Comparison of ENCODE assay signal across 11 cellular contexts in the genomic region with DNA sequence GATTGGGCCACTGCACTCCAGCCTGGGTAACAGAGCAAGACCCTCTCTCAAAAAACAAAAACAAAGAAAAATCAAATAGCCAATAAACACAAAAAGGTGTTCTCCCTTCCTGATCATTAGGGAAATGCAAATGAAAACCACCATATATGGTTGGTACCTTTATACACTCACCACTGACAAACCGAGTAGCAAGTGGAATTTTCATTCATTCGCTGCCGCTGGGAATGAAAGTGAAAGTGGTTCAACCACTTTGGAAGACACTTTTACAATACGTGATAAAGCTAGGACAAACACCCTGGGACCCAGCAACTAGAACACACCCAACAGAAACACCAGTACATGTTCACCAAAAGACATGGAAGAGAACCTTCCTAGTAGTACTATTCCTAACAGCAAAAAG. TPM values are rescaled to one million over a fixed set of nuclear protein-coding genes. Genes with fewer than 3 reads are reported as not detected.
DNase-seq lines count a peak whose midpoint lies in the region; TF ChIP-seq lines count a peak whose summit lies in the region.
"Had no signal": no experiment of that assay in that cellular context is flagged by ENCODE, and none has a peak within 500 bp of the region (broad histone marks: within the 10 kb centered on the region; RNA-seq: fewer than 3 reads in every experiment).

No MANE protein-coding gene starts in this region.

- peaks cover 47 to 99% (median 64%) of the 10 kb centered on the region in 11 experiments for H3K36me3 ChIP-seq in BLaER1 treated with 17β-estradiol and CSF1 and Interleukin-3, amounts not matched to agents 10 nM and 100 nM
- no peaks in the 10 kb centered on the region for H3K36me3 ChIP-seq in thyroid gland
- H3K36me3 ChIP-seq: Peyer's patch had no signal

- in situ Hi-C loops in SK-MEL-5 (cut with HindIII; ENCODE audit: low pct_unique_long_range_greater_than_20kb, low sequenced_read_pairs): no loop called here

- intact Hi-C loops in thyroid gland (cut with DNase I): no loop called here

- TF ChIP-seq CTCF in glutamatergic neuron (IDR thresholded peaks at IDR 0.05; ENCODE audit: partially characterized antibody, unreplicated experiment) (no peak), thyroid gland (IDR thresholded peaks at IDR 0.05) (no peak)

- H3K27me3 ChIP-seq in BLaER1 treated with 17β-estradiol and CSF1 and Interleukin-3, amounts not matched to agents 10 nM and 100 nM: no peaks in the 10 kb centered on the region
- H3K27me3 ChIP-seq in thyroid gland: no peaks in the 10 kb centered on the region
- H3K27me3 ChIP-seq: Peyer's patch had no signal

- peak overlapping the region; percentile 29 to 67 (median 61) for H3K4me2 ChIP-seq in BLaER1 treated with 17β-estradiol and CSF1 and Interleukin-3, amounts not matched to agents 10 nM and 100 nM

- no peaks in the 10 kb centered on the region for H3K9me3 ChIP-seq in BLaER1 treated with 17β-estradiol and CSF1 and Interleukin-3, amounts not matched to agents 10 nM and 100 nM (replicated peaks in 1 of 11)
- no peaks in the 10 kb centered on the region for H3K9me3 ChIP-seq in thyroid gland
- H3K9me3 ChIP-seq: Peyer's patch had no signal

- H3K27ac ChIP-seq in BLaER1 treated with 17β-estradiol and CSF1 and Interleukin-3, amounts not matched to agents 10 nM and 100 nM: peak overlapping the region in 5 of 11 experiments; percentile 4 to 58 (median 17); a peak in 7 of 22 replicates
- no peak overlapping the region for H3K27ac ChIP-seq in thyroid gland

- peaks cover 12% of the 10 kb centered on the region for H3K27me3 Mint-ChIP-seq in glutamatergic neuron (ENCODE audit: unreplicated experiment)

- H3K9me3 Mint-ChIP-seq in glutamatergic neuron (ENCODE audit: unreplicated experiment): peaks cover 11% of the 10 kb centered on the region

- H3K36me3 Mint-ChIP-seq in glutamatergic neuron (ENCODE audit: unreplicated experiment): no peaks in the 10 kb centered on the region

- peak overlapping the region in 5 of 11 experiments; percentile 2 to 25 (median 15); a peak in 3 of 22 replicates for H3K9ac ChIP-seq in BLaER1 treated with 17β-estradiol and CSF1 and Interleukin-3, amounts not matched to agents 10 nM and 100 nM

- WGBS in thyroid gland, 2 donors: 55 to 64% methylated on average over 4 of the region's 4 CpGs

- TF ChIP-seq POLR2A in thyroid gland (IDR thresholded peaks at IDR 0.05): no peak

- DNase-seq in EH (ENCODE audit: low read depth) (peak; percentile 4), SK-MEL-5 (ENCODE audit: low read depth, low spot score) (peak; percentile 17), glutamatergic neuron (no peak), nucleus accumbens (lab: John Stamatoyannopoulos, UW) (no peak), thyroid gland (no peak), HUDEP-2 (lab: John Stamatoyannopoulos, UW; ENCODE audit: unreplicated experiment in 76 of 76) (no peak), NCI-H82 (lab: John Stamatoyannopoulos, UW) (no peak)
- DNase-seq: activated effector memory CD4-positive, alpha-beta T cell treated with Interleukin-2 at 50 U/mL for 16 hours had no signal

- peaks cover 0 to 31% (median 0%) of the 10 kb centered on the region in 11 experiments; a peak in 8 of 22 replicates for H4K20me1 ChIP-seq in BLaER1 treated with 17β-estradiol and CSF1 and Interleukin-3, amounts not matched to agents 10 nM and 100 nM

- peaks cover 48% of the 10 kb centered on the region for H3K4me1 Mint-ChIP-seq in glutamatergic neuron (ENCODE audit: low read depth, unreplicated experiment)

- peaks cover 6 to 49% (median 40%) of the 10 kb centered on the region in 10 experiments; a peak in 18 of 20 replicates for H3K4me1 ChIP-seq in BLaER1 treated with 17β-estradiol and CSF1 and Interleukin-3, amounts not matched to agents 10 nM and 100 nM
- H3K4me1 ChIP-seq in thyroid gland: no peaks in the 10 kb centered on the region

- H3K4me3 Mint-ChIP-seq in glutamatergic neuron (ENCODE audit: unreplicated experiment): no peak overlapping the region

- peak overlapping the region; percentile 1 for H3K27ac Mint-ChIP-seq in glutamatergic neuron (ENCODE audit: unreplicated experiment)

- peak overlapping the region in 6 of 10 experiments; percentile 1 to 38 (median 8); a peak in 3 of 20 replicates for H3K4me3 ChIP-seq in BLaER1 treated with 17β-estradiol and CSF1 and Interleukin-3, amounts not matched to agents 10 nM and 100 nM
- no peak overlapping the region for H3K4me3 ChIP-seq in thyroid gland (replicated peaks in 1 of 3)

RNA-seq across cellular contexts. Expression of gene GRIK5, which starts 21.0 kb away (rescaled TPM):
- not detected in 2 replicates for total RNA-seq in SK-MEL-5 (2014; rRNA removed; shearing (Covaris generic))
- polyA plus RNA-seq in SK-MEL-5 (2015; cell fraction: cytosol; rRNA removed): 0.21 and 0.90 TPM in 2 replicates
- polyA plus RNA-seq in SK-MEL-5 (2015; cell fraction: nucleus; rRNA removed): 1.2 TPM in 2 replicates
- total RNA-seq in glutamatergic neuron (ENCODE audit: unreplicated experiment) (79.1 TPM), thyroid gland (10 to 100 TPM; 12.0 to 24.2 (median 20.1) TPM)

RNA-seq across cellular contexts. Expression of gene ZNF574, which starts 27.0 kb away (rescaled TPM):
- total RNA-seq in SK-MEL-5 (2014; rRNA removed; shearing (Covaris generic)): 11.9 and 13.8 TPM in 2 replicates
- 22.1 and 22.3 TPM in 2 replicates for polyA plus RNA-seq in SK-MEL-5 (2015; cell fraction: cytosol; rRNA removed)
- 4.5 and 9.5 TPM in 2 replicates for polyA plus RNA-seq in SK-MEL-5 (2015; cell fraction: nucleus; rRNA removed)
- 24.1 TPM for total RNA-seq in glutamatergic neuron (ENCODE audit: unreplicated experiment)
- total RNA-seq in thyroid gland: 10 to 100 TPM; 16.0 to 22.8 (median 21.1) TPM

RNA-seq across cellular contexts. Expression of gene ATP1A3, which starts 55.0 kb away (rescaled TPM):
- 1.2 and 2.7 TPM in 2 replicates for total RNA-seq in SK-MEL-5 (2014; rRNA removed; shearing (Covaris generic))
- polyA plus RNA-seq in SK-MEL-5 (2015; cell fraction: cytosol; rRNA removed): 4.9 and 6.4 TPM in 2 replicates
- 1.3 and 1.5 TPM in 2 replicates for polyA plus RNA-seq in SK-MEL-5 (2015; cell fraction: nucleus; rRNA removed)
- total RNA-seq in glutamatergic neuron (ENCODE audit: unreplicated experiment): 650 TPM
- total RNA-seq in thyroid gland: under 1 TPM in 1 of 4 donors, not detected in 3; 0.13 TPM
- polyA plus RNA-seq: fibroblast of lung had no signal

Comparison
In these comparisons a context has a peak if more than half of its experiments do, and no peak if none do; other contexts are left out.
1. H3K4me3 ChIP-seq: peak in BLaER1 treated with 17β-estradiol and CSF1 and Interleukin-3, amounts not matched to agents 10 nM and 100 nM (6 of 10); none in thyroid gland (0 of 3).
2. DNase-seq: peak in EH (single experiment) and SK-MEL-5 (single experiment); none in glutamatergic neuron (single experiment), nucleus accumbens (0 of 56), thyroid gland (0 of 2), HUDEP-2 (0 of 76) and NCI-H82 (single experiment).
3. RNA of gene GRIK5, which starts 21.0 kb away (total RNA-seq): 79.1 TPM in glutamatergic neuron (single experiment) and 12.0 to 24.2 TPM in thyroid gland; not detected in SK-MEL-5; every median in the first group is over 10 times any median in the second.
4. RNA of gene ATP1A3, which starts 55.0 kb away (total RNA-seq): 650 TPM in glutamatergic neuron (single experiment); 1.2 to 2.7 TPM in SK-MEL-5 and 0.13 TPM in thyroid gland; every median in the first group is over 100 times any median in the second.